8 cellular contexts compared by ENCODE assay signal in the genomic region with DNA sequence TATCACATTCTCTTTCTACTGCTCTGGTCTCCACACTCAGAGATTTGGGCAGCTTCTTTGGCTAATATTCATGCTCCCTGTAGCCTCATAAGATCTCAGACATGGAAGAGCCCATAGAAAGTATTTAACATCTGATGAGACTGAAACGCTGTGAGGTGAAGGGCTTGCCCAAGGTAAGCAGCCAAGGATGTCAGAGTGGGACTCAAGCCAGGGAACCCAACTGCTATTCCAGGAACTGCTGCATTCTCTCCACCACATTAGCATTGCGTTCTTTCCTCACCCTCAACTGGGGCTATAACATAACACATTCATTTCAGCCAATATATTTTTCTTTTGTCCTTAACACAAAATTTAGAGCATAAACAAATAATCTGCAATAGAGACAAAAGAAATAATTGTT. TPM values are rescaled to one million over a fixed set of nuclear protein-coding genes. Genes with fewer than 3 reads are reported as not detected.
DNase-seq lines count a peak whose midpoint lies in the region; ATAC-seq and TF ChIP-seq lines count a peak whose summit lies in the region.
"Had no signal": no experiment of that assay in that cellular context is flagged by ENCODE, and none has a peak within 500 bp of the region (broad histone marks: within the 10 kb centered on the region; RNA-seq: fewer than 3 reads in every experiment).

No MANE protein-coding gene starts in this region.

- peaks cover 3% of the 10 kb centered on the region; the same call in 1 of the 2 replicates for H4K20me1 ChIP-seq in KMS-11 (ENCODE audit: insufficient read depth)

- no peaks in the 10 kb centered on the region for H3K27me3 ChIP-seq in KMS-11 (ENCODE audit: insufficient read depth, low read depth)

- peak overlapping the region; percentile 90 for H3K9ac ChIP-seq in KMS-11

- no peak for ATAC-seq in stimulated activated effector memory CD8-positive, alpha-beta T cell treated with anti-CD3 and anti-CD28 coated beads, Interleukin-12 subunit alpha, Interleukin-12 subunit beta, amount 100 ng/mL, for 72 hours
- ATAC-seq in HG02973 (IDR thresholded peaks at IDR 0.05; ENCODE audit: unreplicated experiment), result no peak
- ATAC-seq: stimulated activated naive CD8-positive, alpha-beta T cell treated with anti-CD3 and anti-CD28 coated beads, Interleukin-15, Interleukin-2, amounts not matched to agents 100 U/mL and 50 U/mL, for 24 hours had no signal

- H3K36me3 Mint-ChIP-seq in immature natural killer cell, result peaks cover 41 to 60% (median 58%) of the 10 kb centered on the region in 3 donors
- H3K36me3 Mint-ChIP-seq in stimulated activated effector memory CD8-positive, alpha-beta T cell treated with anti-CD3 and anti-CD28 coated beads, Interleukin-12 subunit alpha, Interleukin-12 subunit beta, amount 100 ng/mL, for 72 hours, result no peaks in the 10 kb centered on the region

- peaks cover 20% of the 10 kb centered on the region for H3K4me1 ChIP-seq in KMS-11 (ENCODE audit: low read depth, poor library complexity, severe bottlenecking)

- peaks cover 81% of the 10 kb centered on the region for H3K79me2 ChIP-seq in KMS-11 (ENCODE audit: insufficient read depth, low read depth)

- peaks cover 1 to 19% (median 8%) of the 10 kb centered on the region in 3 donors for H3K27me3 Mint-ChIP-seq in immature natural killer cell (ENCODE audit: low read depth in 3 of 3)

- no peak overlapping the region for H2AFZ ChIP-seq in KMS-11 (ENCODE audit: low read depth)

- H3K4me2 ChIP-seq in KMS-11, result peak overlapping the region; percentile 99

- peak overlapping the region; percentile 96 to 99 (median 98) for H3K4me3 Mint-ChIP-seq in immature natural killer cell
- peak overlapping the region; percentile 88 for H3K4me3 Mint-ChIP-seq in stimulated activated effector memory CD8-positive, alpha-beta T cell treated with anti-CD3 and anti-CD28 coated beads, Interleukin-12 subunit alpha, Interleukin-12 subunit beta, amount 100 ng/mL, for 72 hours

- H3K9me3 Mint-ChIP-seq in immature natural killer cell, result no peaks in the 10 kb centered on the region
- no peaks in the 10 kb centered on the region for H3K9me3 Mint-ChIP-seq in stimulated activated effector memory CD8-positive, alpha-beta T cell treated with anti-CD3 and anti-CD28 coated beads, Interleukin-12 subunit alpha, Interleukin-12 subunit beta, amount 100 ng/mL, for 72 hours

- H3K4me3 ChIP-seq in KMS-11 (IDR thresholded peaks at IDR 0.05; ENCODE audit: insufficient read depth, low read depth, low read length), result no peak overlapping the region

- DNase-seq in immature natural killer cell (no peak), nucleus accumbens (lab: John Stamatoyannopoulos, UW) (no peak), NCI-H146 treated with DMSO at 0.1 percent for 48 hours (lab: John Stamatoyannopoulos, UW; ENCODE audit: unreplicated experiment) (no peak)
- DNase-seq in stimulated activated effector memory CD8-positive, alpha-beta T cell treated with anti-CD3 and anti-CD28 coated beads, Interleukin-12 subunit alpha, Interleukin-12 subunit beta, amount 100 ng/mL, for 72 hours (ENCODE audit: low spot score in 2 of 2), result no peak
- DNase-seq: stimulated activated naive CD8-positive, alpha-beta T cell treated with anti-CD3 and anti-CD28 coated beads, Interleukin-15, Interleukin-2, amounts not matched to agents 100 U/mL and 50 U/mL, for 24 hours had no signal

- no peak for TF ChIP-seq CTCF in KMS-11 (conservative IDR thresholded peaks at IDR 0.05; ENCODE audit: low read depth, low read length)
- TF ChIP-seq CTCF in VCaP (conservative IDR thresholded peaks at IDR 0.05), result no peak

- peak overlapping the region; percentile 84 to 98 (median 94) for H3K27ac Mint-ChIP-seq in immature natural killer cell
- peak overlapping the region; percentile 15 for H3K27ac Mint-ChIP-seq in stimulated activated effector memory CD8-positive, alpha-beta T cell treated with anti-CD3 and anti-CD28 coated beads, Interleukin-12 subunit alpha, Interleukin-12 subunit beta, amount 100 ng/mL, for 72 hours

- H3K36me3 ChIP-seq in KMS-11 (ENCODE audit: insufficient read depth), result no peaks in the 10 kb centered on the region

- peaks cover 66 to 81% of the 10 kb centered on the region in 2 donors for H3K4me1 Mint-ChIP-seq in immature natural killer cell
- H3K4me1 Mint-ChIP-seq in stimulated activated effector memory CD8-positive, alpha-beta T cell treated with anti-CD3 and anti-CD28 coated beads, Interleukin-12 subunit alpha, Interleukin-12 subunit beta, amount 100 ng/mL, for 72 hours, result peaks cover 79% of the 10 kb centered on the region

- H3K27ac ChIP-seq in KMS-11 (peak overlapping the region; percentile 99), VCaP (peak overlapping the region; percentile 90)

RNA-seq across cellular contexts. Expression of a gene that starts 3.8 kb away (rescaled TPM):
- 10 to 100 TPM; 34.4 to 65.2 (median 54.1) TPM for polyA plus RNA-seq in immature natural killer cell
